11 cellular contexts compared by ENCODE assay signal in the genomic region with DNA sequence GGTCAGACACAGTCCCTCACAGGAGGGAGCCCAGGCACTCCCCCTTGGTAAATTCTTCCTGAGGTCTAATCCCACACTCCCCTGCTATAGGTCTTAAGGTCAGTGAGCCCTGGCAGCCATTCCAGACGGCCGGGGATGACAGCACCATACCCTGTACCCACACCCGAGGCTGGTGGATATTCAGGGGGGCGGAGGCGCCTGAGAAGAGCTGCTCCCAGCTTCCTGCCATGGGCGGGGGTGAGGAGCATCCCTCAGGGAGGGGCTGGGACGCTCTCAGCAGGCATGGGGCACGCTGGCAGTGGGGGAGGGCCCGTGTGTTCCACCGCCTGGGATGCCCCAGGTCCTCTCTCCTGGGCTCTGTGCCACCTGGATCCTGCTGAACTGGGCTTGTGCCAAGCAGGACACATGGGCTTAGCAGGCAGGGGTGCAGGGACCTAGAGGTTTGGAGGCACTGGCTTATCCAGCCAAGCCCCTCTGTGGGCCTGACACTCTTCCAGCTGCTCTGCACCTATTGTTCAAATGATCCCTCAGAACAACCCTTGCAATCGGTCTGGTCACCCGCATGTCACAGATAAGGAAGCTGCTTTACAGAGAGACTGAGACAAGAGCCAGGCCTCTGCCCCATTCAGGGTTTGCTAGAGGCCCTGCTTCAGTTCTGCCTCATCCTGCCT. TPM values are rescaled to one million over a fixed set of nuclear protein-coding genes. Genes with fewer than 3 reads are reported as not detected.
DNase-seq lines count a peak whose midpoint lies in the region; ATAC-seq and TF ChIP-seq lines count a peak whose summit lies in the region.
"Had no signal": no experiment of that assay in that cellular context is flagged by ENCODE, and none has a peak within 500 bp of the region (broad histone marks: within the 10 kb centered on the region; RNA-seq: fewer than 3 reads in every experiment).

No MANE protein-coding gene starts in this region.

- peaks cover 6% of the 10 kb centered on the region for H3K36me3 Mint-ChIP-seq in activated T-helper 17 cell treated with anti-CD3 and anti-CD28 coated beads, Interleukin-2, amount 50 U/mL, for 72 hours (ENCODE audit: low read depth)

- 55 to 79% (median 76%) methylated on average over 4 to 12 of the region's 12 CpGs for WGBS in spleen, 5 donors

- H3K4me3 Mint-ChIP-seq in activated T-helper 17 cell treated with anti-CD3 and anti-CD28 coated beads, Interleukin-2, amount 50 U/mL, for 72 hours = peak overlapping the region; percentile 95

- H3K27ac Mint-ChIP-seq in activated T-helper 17 cell treated with anti-CD3 and anti-CD28 coated beads, Interleukin-2, amount 50 U/mL, for 72 hours = peak overlapping the region; percentile 89

- H3K36me3 ChIP-seq in mucosa of descending colon (ENCODE audit: low read depth) (no peaks in the 10 kb centered on the region), spleen (no peaks in the 10 kb centered on the region)

- no peak overlapping the region for H3K27ac ChIP-seq in spleen

- peaks cover 0 to 52% (median 31%) of the 10 kb centered on the region in 7 donors for H3K27me3 ChIP-seq in spleen (replicated peaks in 1 of 7)

- ATAC-seq in activated T-helper 17 cell treated with anti-CD3 and anti-CD28 coated beads, Interleukin-2, amount 50 U/mL, for 72 hours (replicated peaks) = no peak
- ATAC-seq in mucosa of descending colon (peak; percentile 9), HG03045 (IDR thresholded peaks at IDR 0.05; ENCODE audit: unreplicated experiment) (no peak)

- H3K9me3 ChIP-seq in mucosa of descending colon (no peaks in the 10 kb centered on the region), spleen (no peaks in the 10 kb centered on the region)

- DNase-seq in DMS 273 (lab: John Stamatoyannopoulos, UW; ENCODE audit: unreplicated experiment) = peak; percentile 84
- DNase-seq in NCI-H2081 (lab: John Stamatoyannopoulos, UW) = peak; percentile 83 to 89
- no peak for DNase-seq in mucosa of descending colon
- no peak for DNase-seq in spleen
- DNase-seq in GOT3 (lab: John Stamatoyannopoulos, UW) = no peak
- DNase-seq: DND-41, NCI-H526 treated with DMSO at 0.1 percent for 48 hours, T-helper 1 cell had no signal

- intact Hi-C loops in mucosa of descending colon (cut with DNase I, micrococcal nuclease) = no loop called here
- intact Hi-C loops in spleen (cut with DNase I; ENCODE audit: low total_unique reads) = loop anchor here (10.0 kb wide), 1 partner anchor 45 kb away; no protein-coding TSS in a partner anchor

- no peak for TF ChIP-seq POLR2A in spleen (IDR thresholded peaks at IDR 0.05)

- TF ChIP-seq CTCF in mucosa of descending colon (IDR thresholded peaks at IDR 0.05) = no peak
- TF ChIP-seq CTCF in spleen (IDR thresholded peaks at IDR 0.05 in 8 of 11, conservative IDR thresholded peaks at IDR 0.05 in 3 of 11) = no peak

- H3K4me3 ChIP-seq in mucosa of descending colon = no peak overlapping the region
- no peak overlapping the region for H3K4me3 ChIP-seq in spleen

- H3K9me3 Mint-ChIP-seq in activated T-helper 17 cell treated with anti-CD3 and anti-CD28 coated beads, Interleukin-2, amount 50 U/mL, for 72 hours = no peaks in the 10 kb centered on the region

- peaks cover 43% of the 10 kb centered on the region for H3K4me1 Mint-ChIP-seq in activated T-helper 17 cell treated with anti-CD3 and anti-CD28 coated beads, Interleukin-2, amount 50 U/mL, for 72 hours

- H3K4me1 ChIP-seq in mucosa of descending colon (ENCODE audit: low read depth) (peaks cover 12% of the 10 kb centered on the region), spleen (peaks cover 18 to 49% (median 34%) of the 10 kb centered on the region in 6 donors)

- peaks cover 16% of the 10 kb centered on the region for H3K27me3 Mint-ChIP-seq in activated T-helper 17 cell treated with anti-CD3 and anti-CD28 coated beads, Interleukin-2, amount 50 U/mL, for 72 hours

RNA-seq across cellular contexts. Expression of gene ADGRB2, which starts 5.7 kb away (rescaled TPM):
- total RNA-seq in activated T-helper 17 cell treated with anti-CD3 and anti-CD28 coated beads, Interleukin-2, amount 50 U/mL, for 72 hours = 1 to 10 TPM in 1 of 2 donors, under 1 TPM in 1; 0.24 to 4.5 TPM
- 1 to 10 TPM in 1 of 3 donors, under 1 TPM in 2; 0.55 to 3.8 (median 0.65) TPM for total RNA-seq in mucosa of descending colon
- total RNA-seq in spleen = 1 to 10 TPM in 5 of 7 donors, under 1 TPM in 2; 0.82 to 5.1 (median 2.7) TPM
- 1 to 10 TPM in 1 of 3 donors, under 1 TPM in 2; 0.52 to 1.4 (median 0.57) TPM for polyA plus RNA-seq in spleen

RNA-seq across cellular contexts. Expression of gene SPOCD1, which starts 46.0 kb away (rescaled TPM):
- total RNA-seq in activated T-helper 17 cell treated with anti-CD3 and anti-CD28 coated beads, Interleukin-2, amount 50 U/mL, for 72 hours = 1 to 10 TPM in 1 of 2 donors, under 1 TPM in 1; 0.84 to 1.8 TPM
- total RNA-seq in mucosa of descending colon = under 1 TPM in 1 of 3 donors, not detected in 2; 0.99 TPM
- 1 to 10 TPM; 1.2 to 5.0 (median 4.1) TPM for total RNA-seq in spleen
- 1 to 10 TPM in 2 of 3 donors, under 1 TPM in 1; 0.74 to 2.0 (median 1.4) TPM for polyA plus RNA-seq in spleen
- polyA plus RNA-seq: neural cell had no signal

Comparison
In these comparisons a context has a peak if more than half of its experiments do, and no peak if none do; other contexts are left out.
1. DNase-seq: peak in DMS 273 (single experiment) and NCI-H2081 (2 of 2); none in mucosa of descending colon (0 of 3), spleen (single experiment) and GOT3 (single experiment).